9 cellular contexts compared by ENCODE assay signal in genomic region chr2:230974096-230974913, GRCh38. TPM values are rescaled to one million over a fixed set of nuclear protein-coding genes. Genes with fewer than 3 reads are reported as not detected.
A peak's percentile ranks its signal among the peaks of the same experiment; 100 is the strongest.
DNase-seq lines count a peak whose midpoint lies in the region; ATAC-seq, FAIRE-seq and TF ChIP-seq lines count a peak whose summit lies in the region.
"Had no signal": no experiment of that assay in that cellular context is flagged by ENCODE, and none has a peak within 500 bp of the region (broad histone marks: within the 10 kb centered on the region; RNA-seq: fewer than 3 reads in every experiment).

No MANE protein-coding gene starts in this region.

- peak overlapping the region; percentile 66 for H3K4me3 Mint-ChIP-seq in activated naive CD8-positive, alpha-beta T cell treated with anti-CD3 and anti-CD28 coated beads for 36 hours

- no peaks in the 10 kb centered on the region for H3K4me1 ChIP-seq in small intestine (ENCODE audit: control insufficient read depth in 2 of 2, insufficient read depth in 1 of 2, low read depth in 1 of 2, low read length in 1 of 2)
- no peaks in the 10 kb centered on the region for H3K4me1 ChIP-seq in vagina

- peak; percentile 80 for ATAC-seq in GM18858 (IDR thresholded peaks at IDR 0.05; ENCODE audit: unreplicated experiment)
- ATAC-seq in HG02885 (IDR thresholded peaks at IDR 0.05; ENCODE audit: poor library complexity, unreplicated experiment), result peak; percentile 74

- DNase-seq in T follicular helper cell (ENCODE audit: low read depth) (peak; percentile 34), small intestine (peak; percentile 53), vagina (ENCODE audit: extremely low spot score in 2 of 2) (no peak), NCI-H146 treated with DMSO at 0.1 percent for 48 hours (lab: John Stamatoyannopoulos, UW; ENCODE audit: unreplicated experiment) (no peak), GF-D8 (lab: John Stamatoyannopoulos, UW) (no peak)
- DNase-seq in activated naive CD8-positive, alpha-beta T cell treated with anti-CD3 and anti-CD28 coated beads for 36 hours, result peak; percentile 92

- TF ChIP-seq POLR2A in vagina (IDR thresholded peaks at IDR 0.05), result no peak

- peaks cover 14% of the 10 kb centered on the region for H3K36me3 Mint-ChIP-seq in activated naive CD8-positive, alpha-beta T cell treated with anti-CD3 and anti-CD28 coated beads for 36 hours

- 73 to 83% (median 74%) methylated on average over 17 of the region's 17 CpGs for WGBS in small intestine, 3 donors

- intact Hi-C loops in vagina (cut with DNase I), result no loop called here

- H3K27me3 ChIP-seq in small intestine (ENCODE audit: control insufficient read depth in 2 of 2, insufficient read depth in 2 of 2, low read length in 2 of 2) (no peaks in the 10 kb centered on the region), vagina (no peaks in the 10 kb centered on the region)

- H3K36me3 ChIP-seq in small intestine (ENCODE audit: control insufficient read depth in 2 of 2, insufficient read depth in 2 of 2, low read length in 2 of 2), result no peaks in the 10 kb centered on the region
- H3K36me3 ChIP-seq in vagina, result no peaks in the 10 kb centered on the region

- H3K27ac Mint-ChIP-seq in activated naive CD8-positive, alpha-beta T cell treated with anti-CD3 and anti-CD28 coated beads for 36 hours, result peak overlapping the region; percentile 90

- no peaks in the 10 kb centered on the region for H3K27me3 Mint-ChIP-seq in activated naive CD8-positive, alpha-beta T cell treated with anti-CD3 and anti-CD28 coated beads for 36 hours

- no peak for TF ChIP-seq CTCF in vagina (IDR thresholded peaks at IDR 0.05)

- peak overlapping the region; percentile 43 to 52 for H3K27ac ChIP-seq in small intestine (ENCODE audit: low read depth in 1 of 2, low read length in 1 of 2)
- no peak overlapping the region for H3K27ac ChIP-seq in vagina

- peaks cover 4% of the 10 kb centered on the region for H3K9me3 Mint-ChIP-seq in activated naive CD8-positive, alpha-beta T cell treated with anti-CD3 and anti-CD28 coated beads for 36 hours

- no peak for FAIRE-seq in small intestine (lab: Jason Lieb, UNC)

- H3K4me1 Mint-ChIP-seq in activated naive CD8-positive, alpha-beta T cell treated with anti-CD3 and anti-CD28 coated beads for 36 hours, result peaks cover 72% of the 10 kb centered on the region

- H3K9me3 ChIP-seq in small intestine (ENCODE audit: control insufficient read depth, low read depth) (no peaks in the 10 kb centered on the region), vagina (no peaks in the 10 kb centered on the region)

- no peak overlapping the region for H3K4me3 ChIP-seq in small intestine (ENCODE audit: low read depth in 1 of 2, low read length in 2 of 2)
- H3K4me3 ChIP-seq in vagina, result no peak overlapping the region

RNA-seq across cellular contexts. Expression of gene SPATA3, which starts 21.6 kb away (rescaled TPM):
- not detected for total RNA-seq in activated naive CD8-positive, alpha-beta T cell treated with anti-CD3 and anti-CD28 coated beads for 36 hours
- polyA plus RNA-seq in small intestine, result not detected
- total RNA-seq in vagina, result not detected
- polyA plus RNA-seq: adipose tissue had no signal

RNA-seq across cellular contexts. Expression of gene GPR55, which starts 49.3 kb away (rescaled TPM):
- total RNA-seq in activated naive CD8-positive, alpha-beta T cell treated with anti-CD3 and anti-CD28 coated beads for 36 hours, result 10 to 100 TPM; 18.8 to 20.4 TPM
- polyA plus RNA-seq in small intestine, result 1 to 10 TPM in 1 of 3 donors, under 1 TPM in 2; 0.22 to 1.6 (median 0.42) TPM
- total RNA-seq in vagina, result 2.7 TPM

Comparison
In these comparisons a context has a peak if more than half of its experiments do, and no peak if none do; other contexts are left out.
1. DNase-seq: peak in T follicular helper cell (single experiment), activated naive CD8-positive, alpha-beta T cell treated with anti-CD3 and anti-CD28 coated beads for 36 hours (single experiment) and small intestine (single experiment); none in vagina (0 of 2), NCI-H146 treated with DMSO at 0.1 percent for 48 hours (single experiment) and GF-D8 (single experiment).